In the genomic region with DNA sequence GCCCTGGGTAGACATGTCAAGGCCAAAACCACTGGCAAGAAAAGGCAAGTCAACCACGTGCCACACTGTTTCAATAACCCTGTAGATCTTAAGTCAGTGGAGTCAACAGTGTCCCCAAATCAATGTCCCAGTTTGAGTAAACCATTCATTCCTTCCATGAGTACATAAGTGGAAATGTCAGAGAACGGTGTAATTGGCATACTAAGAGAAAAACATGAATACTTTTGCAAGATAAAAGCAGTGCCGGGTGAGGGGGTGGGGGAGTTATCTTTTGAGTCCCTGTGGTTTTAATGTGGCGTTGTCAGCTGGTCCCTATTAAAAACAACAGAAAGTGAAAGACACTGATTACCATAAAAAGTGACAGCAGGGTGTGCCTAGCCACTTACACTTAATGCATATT, we compare ENCODE assay signal across 9 cellular contexts. TPM values are rescaled to one million over a fixed set of nuclear protein-coding genes. Genes with fewer than 3 reads are reported as not detected.
DNase-seq lines count a peak whose midpoint lies in the region; ATAC-seq, FAIRE-seq and TF ChIP-seq lines count a peak whose summit lies in the region.
"Had no signal": no experiment of that assay in that cellular context is flagged by ENCODE, and none has a peak within 500 bp of the region (broad histone marks: within the 10 kb centered on the region; RNA-seq: fewer than 3 reads in every experiment).

No MANE protein-coding gene starts in this region.

- H3F3A ChIP-seq in neural cell (ENCODE audit: insufficient read depth, low read length, poor library complexity, severe bottlenecking), result no peaks in the 10 kb centered on the region

- no peak overlapping the region for H3K27ac Mint-ChIP-seq in HFFc6

- DNase-seq in GM13976 (ENCODE audit: low spot score), result peak; percentile 60
- DNase-seq in activated CD4-positive, alpha-beta T cell treated with anti-CD3 and anti-CD28 coated beads for 4 hours, result peak; percentile 63 to 77
- DNase-seq in SK-N-DZ (ENCODE audit: low spot score), result no peak
- DNase-seq in MV-4-11 (lab: John Stamatoyannopoulos, UW), result no peak
- DNase-seq in HepG2 (ENCODE audit: low spot score), result no peak
- DNase-seq in HFFc6, result no peak

- no peaks in the 10 kb centered on the region for H3K4me1 ChIP-seq in HEK293 (ENCODE audit: control insufficient read depth, insufficient read depth, low read length)
- H3K4me1 ChIP-seq in HepG2 (ENCODE audit: insufficient read depth, low read length), result 0 out of 2 replicates have a peak, but pooled peaks cover 6% of the 10 kb centered on the region

- POLR2A ChIA-PET in HEK293 (lab: Yijun Ruan, JAX) (interaction anchor here (0.6 kb wide), 1 partner anchor 491 kb away, joined by 4 read pairs; no protein-coding TSS in a partner anchor), HepG2 (lab: Yijun Ruan, JAX) (no interaction called here)

- H3K4me3 ChIP-seq in HEK293 (ENCODE audit: low read depth, low read length) (no peak overlapping the region), neural cell (ENCODE audit: low read length) (no peak overlapping the region), HepG2 (replicated peaks in 1 of 3; ENCODE audit: insufficient read depth in 1 of 3, low read depth in 2 of 3, low read length in 3 of 3) (no peak overlapping the region)

- TF ChIP-seq RAD21 in neural cell (conservative IDR thresholded peaks at IDR 0.05) (no peak), HepG2 (CRISPR knock-in tag; IDR thresholded peaks at IDR 0.05) (no peak)

- TF ChIP-seq EP300 in neural cell (conservative IDR thresholded peaks at IDR 0.05; ENCODE audit: poor library complexity, severe bottlenecking) (peak; percentile 30), HepG2 (IDR thresholded peaks at IDR 0.05; ENCODE audit: low read depth in 2 of 2, low read length in 2 of 2) (no peak), HepG2 (CRISPR knock-in tag; IDR thresholded peaks at IDR 0.05; ENCODE audit: borderline replicate concordance) (no peak)

- in situ Hi-C loops in GM13976 (cut with MboI; ENCODE audit: low sequenced_read_pairs, unreplicated experiment) (loop anchor here (25.0 kb wide), 1 partner anchor 667 kb away; no protein-coding TSS in a partner anchor), HepG2 (cut with HindIII; ENCODE audit: extremely low pct_ligation_motif_present, low pct_unique_long_range_greater_than_20kb) (loop anchor here (25.0 kb wide), 2 partner anchors 667 to 892 kb away; no protein-coding TSS in a partner anchor)

- no peaks in the 10 kb centered on the region for H3K9me3 ChIP-seq in HEK293 (ENCODE audit: control insufficient read depth, insufficient read depth, low read depth, low read length)
- peaks cover 2% of the 10 kb centered on the region for H3K9me3 ChIP-seq in neural cell (ENCODE audit: low read length)
- H3K9me3 ChIP-seq in HepG2 (ENCODE audit: low read length), result no peaks in the 10 kb centered on the region

- intact Hi-C loops in HepG2 (cut with micrococcal nuclease; ENCODE audit: unreplicated experiment), result no loop called here

- CTCF ChIA-PET in HEK293 (lab: Yijun Ruan, JAX) (interaction anchor here (0.6 to 0.8 kb wide), 2 partner anchors 30 to 49 kb away, joined by 3 to 4 read pairs; no protein-coding TSS in a partner anchor), HepG2 (lab: Yijun Ruan, JAX; ENCODE audit: low intra/inter-chr PET ratio, low total read pairs) (no interaction called here)

- peaks cover 15% of the 10 kb centered on the region for H3K4me1 Mint-ChIP-seq in HFFc6 (ENCODE audit: low read depth)

- ATAC-seq in HepG2, result no peak

- H4K20me1 ChIP-seq in neural cell (ENCODE audit: insufficient read depth) (no peaks in the 10 kb centered on the region), HepG2 (ENCODE audit: insufficient read depth, low read length) (no peaks in the 10 kb centered on the region)

- H3K9ac ChIP-seq in neural cell (ENCODE audit: low read length) (no peak overlapping the region), HepG2 (ENCODE audit: insufficient read depth, low read depth, low read length) (no peak overlapping the region)
- H3K9ac ChIP-seq: KMS-11 had no signal

- H3K27me3 Mint-ChIP-seq in HFFc6 (ENCODE audit: insufficient read depth), result no peaks in the 10 kb centered on the region

- H3K36me3 Mint-ChIP-seq in HFFc6 (ENCODE audit: low read depth), result no peaks in the 10 kb centered on the region

- no peaks in the 10 kb centered on the region for H3K36me3 ChIP-seq in HEK293 (ENCODE audit: control insufficient read depth in 2 of 2, insufficient read depth in 1 of 2, low read length in 2 of 2)
- H3K36me3 ChIP-seq in neural cell (ENCODE audit: insufficient read depth, low read length), result no peaks in the 10 kb centered on the region
- no peaks in the 10 kb centered on the region; a peak in 1 of 5 replicates for H3K36me3 ChIP-seq in HepG2 (replicated peaks in 1 of 2; ENCODE audit: control insufficient read depth in 1 of 2, insufficient read depth in 2 of 2, low read length in 2 of 2)

- no peak overlapping the region for H3K27ac ChIP-seq in HEK293 (ENCODE audit: extremely low read depth, low read depth, low read length)
- no peak overlapping the region for H3K27ac ChIP-seq in neural cell (ENCODE audit: low read length)
- H3K27ac ChIP-seq in HepG2 (ENCODE audit: extremely low read length, insufficient read depth, low read length), result no peak overlapping the region
- H3K27ac ChIP-seq: KMS-11 had no signal

- no peak overlapping the region for H2AFZ ChIP-seq in neural cell (ENCODE audit: low read depth, low read length)
- no peak overlapping the region for H2AFZ ChIP-seq in HepG2 (ENCODE audit: low read length)

- no peak for TF ChIP-seq CTCF in GM13976 (IDR thresholded peaks at IDR 0.05; ENCODE audit: borderline replicate concordance, control extremely low read depth, extremely low read depth, insufficient read depth, missing control alignments)
- TF ChIP-seq CTCF in HEK293 (tag by site-specific recombination; IDR thresholded peaks at IDR 0.05), result no peak
- no peak for TF ChIP-seq CTCF in neural cell (IDR thresholded peaks at IDR 0.05; ENCODE audit: poor library complexity, severe bottlenecking)
- no peak for TF ChIP-seq CTCF in HepG2 (CRISPR knock-in tag; IDR thresholded peaks at IDR 0.05)
- no peak for TF ChIP-seq CTCF in HFFc6 (IDR thresholded peaks at IDR 0.05)

- H3K9me3 Mint-ChIP-seq in HFFc6, result no peaks in the 10 kb centered on the region

- WGBS in HepG2 (ENCODE audit: low lambda C conversion rate), result 93% methylated on average over 4 of the region's 4 CpGs

- no peak for FAIRE-seq in HepG2 (lab: Jason Lieb, UNC)

- no peaks in the 10 kb centered on the region for H3K9me2 ChIP-seq in neural cell (ENCODE audit: insufficient read depth, low read length)

- no peak for TF ChIP-seq POLR2A in HepG2 (IDR thresholded peaks at IDR 0.05; ENCODE audit: insufficient read depth in 1 of 2, low read depth in 2 of 2, low read length in 2 of 2)

- H3K27me3 ChIP-seq in neural cell (ENCODE audit: insufficient read depth, low read depth, low read length) (no peaks in the 10 kb centered on the region), HepG2 (ENCODE audit: control insufficient read depth in 1 of 2, insufficient read depth in 2 of 2, low read length in 2 of 2) (no peaks in the 10 kb centered on the region)

- no peak overlapping the region for H3K4me2 ChIP-seq in neural cell (ENCODE audit: low read length)
- H3K4me2 ChIP-seq in HepG2 (ENCODE audit: low read depth, low read length), result no peak overlapping the region
- H3K4me2 ChIP-seq: KMS-11 had no signal

- no peak overlapping the region for H3K4me3 Mint-ChIP-seq in HFFc6

- no TSS peak for BruUV-seq in HepG2 (replicated peaks; lab: Mats Ljungman, UMichigan)

- H3K79me2 ChIP-seq in neural cell (replicated peaks; ENCODE audit: insufficient read depth, low read length) (no peaks in the 10 kb centered on the region), HepG2 (ENCODE audit: insufficient read depth, low read length) (no peaks in the 10 kb centered on the region)

TF ChIP-seq in HEK293, 187 proteins besides CTCF, POLR2A, EP300 and RAD21 (continues in another document):
- TF ChIP-seq FEZF1 (tag by site-specific recombination; IDR thresholded peaks at IDR 0.05), result peak; percentile 31; the same call in 1 of the 2 replicates
- no peak for TF ChIP-seq ZNF341 (tag by site-specific recombination; IDR thresholded peaks at IDR 0.05; ENCODE audit: low read depth)

RNA-seq across cellular contexts. Expression of a gene that starts 37.8 kb away (rescaled TPM):
- polyA plus RNA-seq in neural cell (18.7 and 22.2 TPM in 2 replicates), HepG2 (2011; rRNA removed) (29.1 and 32.3 TPM in 2 replicates)
- polyA minus RNA-seq in neural cell, result 15.8 and 28.5 TPM in 2 replicates
- polyA plus RNA-seq in SK-N-DZ (2014; cell fraction: cytosol; rRNA removed), result 36.9 and 37.8 TPM in 2 replicates
- polyA plus RNA-seq in SK-N-DZ (2014; cell fraction: nucleus; rRNA removed), result 17.5 and 18.9 TPM in 2 replicates
- 35.1 and 49.7 TPM in 2 replicates for total RNA-seq in HepG2 (2016; rRNA removed; fragmentation: Illumina TruSeq; extraction: Trizol)
- 15.6 and 15.7 TPM in 2 replicates for total RNA-seq in HepG2 (2016; cell fraction: cytosol; rRNA removed; fragmentation: Illumina TruSeq; extraction: Trizol; ENCODE audit: low read depth)
- total RNA-seq in HepG2 (2016; cell fraction: insoluble cytoplasmic fraction; rRNA removed; fragmentation: Illumina TruSeq; extraction: Trizol), result 35.5 and 50.0 TPM in 2 replicates
- 17.5 and 18.7 TPM in 2 replicates for total RNA-seq in HepG2 (2016; cell fraction: membrane; rRNA removed; fragmentation: Illumina TruSeq; extraction: Trizol)
- total RNA-seq in HepG2 (2016; cell fraction: nucleus; rRNA removed; fragmentation: Illumina TruSeq; extraction: Trizol), result 20.4 and 20.9 TPM in 2 replicates
- 25.6 and 34.1 TPM in 2 replicates for polyA plus RNA-seq in HepG2 (2011; cell fraction: cytosol; rRNA removed)
- 8.2 and 11.1 TPM in 2 replicates for polyA plus RNA-seq in HepG2 (2011; cell fraction: nucleus; rRNA removed)
- 14.7 and 19.0 TPM in 2 replicates for polyA plus RNA-seq in HepG2 (2012)
- 13.0 and 14.4 TPM in 2 replicates for polyA plus RNA-seq in HepG2 (2016; cell fraction: cytosol; fragmentation: Illumina TruSeq; extraction: Trizol; ENCODE audit: low read depth)
- polyA plus RNA-seq in HepG2 (2016; cell fraction: insoluble cytoplasmic fraction; fragmentation: Illumina TruSeq; extraction: Trizol; ENCODE audit: low read depth), result 77.0 and 78.1 TPM in 2 replicates
- polyA plus RNA-seq in HepG2 (2016; cell fraction: membrane; fragmentation: Illumina TruSeq; extraction: Trizol; ENCODE audit: low read depth), result 16.3 and 17.1 TPM in 2 replicates
- polyA plus RNA-seq in HepG2 (2016; cell fraction: nucleus; fragmentation: Illumina TruSeq; extraction: Trizol; ENCODE audit: insufficient read depth, low read depth), result 27.2 and 28.1 TPM in 2 replicates
- 18.3 and 23.1 TPM in 2 replicates for polyA minus RNA-seq in HepG2 (2011; rRNA and poly(A)+ RNA removed; ENCODE audit: low replicate concordance)
- 18.7 and 20.7 TPM in 2 replicates for polyA minus RNA-seq in HepG2 (2011; cell fraction: cytosol; rRNA and poly(A)+ RNA removed)
- 10.7 and 20.3 TPM in 2 replicates for polyA minus RNA-seq in HepG2 (2011; cell fraction: nucleus; rRNA and poly(A)+ RNA removed)
- 100 to 1,000 TPM; 182 to 239 (median 205) TPM for total RNA-seq in HFFc6 (2021; fragmentation: NEBNext Ultra II Directional; extraction: Animal tissue kit (Norgen Biotek cat#: 25700))

Comparison
In these comparisons a context has a peak if more than half of its experiments do, and no peak if none do; other contexts are left out.
1. DNase-seq: peak in GM13976 (single experiment) and activated CD4-positive, alpha-beta T cell treated with anti-CD3 and anti-CD28 coated beads for 4 hours (2 of 2); none in SK-N-DZ (single experiment), MV-4-11 (single experiment), HepG2 (single experiment) and HFFc6 (single experiment).